9 cellular contexts compared by ENCODE assay signal in genomic region chr3:143060906-143061305, GRCh38.
DNase-seq lines count a peak whose midpoint lies in the region; ATAC-seq and TF ChIP-seq lines count a peak whose summit lies in the region.
"Had no signal": no experiment of that assay in that cellular context is flagged by ENCODE, and none has a peak within 500 bp of the region (broad histone marks: within the 10 kb centered on the region; RNA-seq: fewer than 3 reads in every experiment).

No MANE protein-coding gene starts in this region.

- H3K4me1 ChIP-seq in KMS-11 (ENCODE audit: low read depth, poor library complexity, severe bottlenecking), result peaks cover 17% of the 10 kb centered on the region

- H3K4me2 ChIP-seq in KMS-11, result peak overlapping the region; percentile 27

- H3K36me3 Mint-ChIP-seq in nephron progenitor cell (ENCODE audit: low read depth), result peaks cover 44% of the 10 kb centered on the region

- H3K27me3 Mint-ChIP-seq in nephron progenitor cell (ENCODE audit: low read depth, poor library complexity), result no peaks in the 10 kb centered on the region

- no peak overlapping the region for H3K27ac ChIP-seq in KMS-11
- no peak overlapping the region for H3K27ac ChIP-seq in WERI-Rb-1

- H3K27ac Mint-ChIP-seq in nephron progenitor cell, result peak overlapping the region; percentile 31

- peaks cover 8% of the 10 kb centered on the region for H3K4me1 Mint-ChIP-seq in nephron progenitor cell

- no peaks in the 10 kb centered on the region for H3K9me3 ChIP-seq in WERI-Rb-1 (ENCODE audit: severe bottlenecking)

- H3K27me3 ChIP-seq in KMS-11 (ENCODE audit: insufficient read depth, low read depth) (no peaks in the 10 kb centered on the region), WERI-Rb-1 (ENCODE audit: insufficient read depth, low read depth, severe bottlenecking) (no peaks in the 10 kb centered on the region)

- H3K9me3 Mint-ChIP-seq in nephron progenitor cell, result no peaks in the 10 kb centered on the region

- H3K79me2 ChIP-seq in KMS-11 (ENCODE audit: insufficient read depth, low read depth), result no peaks in the 10 kb centered on the region

- H3K36me3 ChIP-seq in KMS-11 (ENCODE audit: insufficient read depth) (peaks cover 4% of the 10 kb centered on the region), WERI-Rb-1 (peaks cover 14% of the 10 kb centered on the region)

- H3K4me3 Mint-ChIP-seq in nephron progenitor cell, result no peak overlapping the region

- H4K20me1 ChIP-seq in KMS-11 (ENCODE audit: insufficient read depth), result no peaks in the 10 kb centered on the region

- H3K9ac ChIP-seq in KMS-11, result no peak overlapping the region

- H2AFZ ChIP-seq in KMS-11 (ENCODE audit: low read depth), result no peak overlapping the region

- H3K4me3 ChIP-seq in KMS-11 (IDR thresholded peaks at IDR 0.05; ENCODE audit: insufficient read depth, low read depth, low read length) (peak overlapping the region; percentile 20), WERI-Rb-1 (ENCODE audit: low read depth, low read length) (no peak overlapping the region)

- TF ChIP-seq CTCF in KMS-11 (conservative IDR thresholded peaks at IDR 0.05; ENCODE audit: low read depth, low read length), result no peak
- no peak for TF ChIP-seq CTCF in nephron progenitor cell (IDR thresholded peaks at IDR 0.05)
- no peak for TF ChIP-seq CTCF in WERI-Rb-1 (IDR thresholded peaks at IDR 0.05; ENCODE audit: low read depth, low read length)

- no peak for DNase-seq in activated CD4-positive, CD25-positive, alpha-beta regulatory T cell (lab: John Stamatoyannopoulos, UW)
- no peak for DNase-seq in nephron progenitor cell
- no peak for DNase-seq in ecto neural progenitor cell (ENCODE audit: low spot score)
- no peak for DNase-seq in NCI-H2029 (lab: John Stamatoyannopoulos, UW)
- DNase-seq in WERI-Rb-1, result no peak
- DNase-seq: 8988T had no signal

- peak; percentile 93 to 96 for ATAC-seq in activated CD4-positive, CD25-positive, alpha-beta regulatory T cell treated with anti-CD3 and anti-CD28 coated beads, Interleukin-2, amount 50 U/mL, for 24 hours
- ATAC-seq in HG02623 (IDR thresholded peaks at IDR 0.05; ENCODE audit: unreplicated experiment), result peak; percentile 91
